In genomic region chr14:33646692-33647260, GRCh38 we compare ENCODE assay signal across 14 cellular contexts.
DNase-seq lines count a peak whose midpoint lies in the region; ATAC-seq, FAIRE-seq and TF ChIP-seq lines count a peak whose summit lies in the region.
"Had no signal": no experiment of that assay in that cellular context is flagged by ENCODE, and none has a peak within 500 bp of the region (broad histone marks: within the 10 kb centered on the region; RNA-seq: fewer than 3 reads in every experiment).

No MANE protein-coding gene starts in this region.

- no peak overlapping the region for H2BK12ac ChIP-seq in trophoblast cell (ENCODE audit: low read length)

- H3K4ac ChIP-seq in trophoblast cell (ENCODE audit: low read depth, low read length): no peak overlapping the region

- FAIRE-seq in HTR-8/SVneo (lab: Jason Lieb, UNC) (no peak), keratinocyte (lab: Jason Lieb, UNC) (peak; percentile 73)
- FAIRE-seq: GM12892 had no signal

- H3K9me3 ChIP-seq in AG04450 (ENCODE audit: control insufficient read depth, insufficient read depth, low read length) (no peaks in the 10 kb centered on the region), keratinocyte (ENCODE audit: control insufficient read depth, low read depth, low read length) (no peaks in the 10 kb centered on the region), trophoblast cell (ENCODE audit: insufficient read depth, low read depth, low read length) (no peaks in the 10 kb centered on the region)
- H3K9me3 ChIP-seq: ascending aorta, upper lobe of left lung had no signal

- no peak overlapping the region for H3K18ac ChIP-seq in trophoblast cell (ENCODE audit: low read length)

- DNase-seq in AG04450 (ENCODE audit: low read depth, low spot score) (peak; percentile 3), HTR-8/SVneo (ENCODE audit: insufficient read length, low spot score) (peak; percentile 12), astrocyte of the spinal cord (ENCODE audit: low read depth, low spot score) (peak; percentile 84), keratinocyte (ENCODE audit: low read depth, low spot score) (peak; percentile 23), NCI-H2081 (lab: John Stamatoyannopoulos, UW) (no peak), DMS114 treated with DMSO at 0.1 percent for 48 hours (lab: John Stamatoyannopoulos, UW; ENCODE audit: unreplicated experiment) (no peak), trophoblast cell (no peak)
- DNase-seq: activated CD4-positive, alpha-beta T cell treated with anti-CD3 and anti-CD28 coated beads for 1 hour; endodermal cell; upper lobe of left lung had no signal

- H3K27me3 ChIP-seq in AG04450 (ENCODE audit: control insufficient read depth, insufficient read depth, low read length) (no peaks in the 10 kb centered on the region), keratinocyte (ENCODE audit: control insufficient read depth, extremely low read depth, insufficient read depth, low read length) (no peaks in the 10 kb centered on the region), trophoblast cell (ENCODE audit: insufficient read depth, low read length) (no peaks in the 10 kb centered on the region)
- H3K27me3 ChIP-seq: ascending aorta, upper lobe of left lung had no signal

- no peak overlapping the region for H4K91ac ChIP-seq in trophoblast cell (ENCODE audit: low read depth, low read length)

- no peak overlapping the region for H4K12ac ChIP-seq in trophoblast cell (ENCODE audit: low read depth, low read length)

- peaks cover 22% of the 10 kb centered on the region for H3K4me1 ChIP-seq in keratinocyte (ENCODE audit: control insufficient read depth, extremely low read depth, insufficient read depth, low read length)
- H3K4me1 ChIP-seq in trophoblast cell (ENCODE audit: control insufficient read depth in 1 of 2, insufficient read depth in 2 of 2, low read length in 2 of 2): no peaks in the 10 kb centered on the region
- H3K4me1 ChIP-seq: ascending aorta, upper lobe of left lung had no signal

- H3K4me2 ChIP-seq in keratinocyte (ENCODE audit: control insufficient read depth, extremely low read depth, insufficient read depth, low read depth, low read length) (peak overlapping the region; percentile 11), trophoblast cell (ENCODE audit: low read length) (no peak overlapping the region)
- H3K4me2 ChIP-seq: GM23338 had no signal

- in situ Hi-C loops in astrocyte of the spinal cord (cut with HindIII; ENCODE audit: low sequenced_read_pairs): no loop called here

- dilution Hi-C loops in keratinocyte (cut with MboI; ENCODE audit: extremely low pct_ligation_motif_present, low sequenced_read_pairs): no loop called here

- H3K4me3 ChIP-seq in AG04450 (ENCODE audit: low read depth, low read length) (no peak overlapping the region), astrocyte of the spinal cord (ENCODE audit: low read depth, low read length) (no peak overlapping the region), keratinocyte (ENCODE audit: control insufficient read depth in 2 of 3, extremely low read depth in 1 of 3, insufficient read depth in 2 of 3, low read depth in 1 of 3, low read length in 3 of 3) (no peak overlapping the region), trophoblast cell (ENCODE audit: low read depth, low read length) (no peak overlapping the region)
- H3K4me3 ChIP-seq: ascending aorta, GM23338, upper lobe of left lung had no signal

- H3K14ac ChIP-seq in trophoblast cell (ENCODE audit: low read length): no peak overlapping the region

- CTCF ChIA-PET in AG04450 (lab: Charles Lee): no interaction called here

- H2BK120ac ChIP-seq in trophoblast cell (ENCODE audit: insufficient read depth, low read length, poor library complexity): no peak overlapping the region

- POLR2A ChIA-PET in AG04450 (lab: Yijun Ruan, JAX): no interaction called here

- H3K9ac ChIP-seq in keratinocyte (ENCODE audit: control insufficient read depth, extremely low read depth, insufficient read depth, low read length) (peak overlapping the region; percentile 4), trophoblast cell (ENCODE audit: low read length) (no peak overlapping the region)

- no peak overlapping the region for H4K8ac ChIP-seq in trophoblast cell (ENCODE audit: low read depth, low read length)

- H3K9me1 ChIP-seq in keratinocyte (ENCODE audit: control insufficient read depth, extremely low read depth, insufficient read depth, low read length): no peaks in the 10 kb centered on the region

- ATAC-seq in HG03342 (IDR thresholded peaks at IDR 0.05; ENCODE audit: unreplicated experiment): no peak
- ATAC-seq: GM23338 had no signal

- WGBS in trophoblast cell (ENCODE audit: extremely low coverage, insufficient coverage, insufficient read length): no CpG with 5 or more reads among the region's 2 CpGs

- no peak overlapping the region for H2AFZ ChIP-seq in keratinocyte (ENCODE audit: control insufficient read depth, low read length)
- H2AFZ ChIP-seq in trophoblast cell (ENCODE audit: insufficient read depth, low read length, poor library complexity): no peak overlapping the region
- H2AFZ ChIP-seq: GM23338 had no signal

- no peaks in the 10 kb centered on the region for H4K20me1 ChIP-seq in keratinocyte (ENCODE audit: control insufficient read depth, extremely low read depth, insufficient read depth, low read length)

- no peak overlapping the region for H2AK5ac ChIP-seq in trophoblast cell (ENCODE audit: low read length)

- H3K79me2 ChIP-seq in keratinocyte (ENCODE audit: control insufficient read depth, insufficient read depth, low read length) (no peaks in the 10 kb centered on the region), trophoblast cell (ENCODE audit: control insufficient read depth, insufficient read depth, low read length, poor library complexity) (no peaks in the 10 kb centered on the region)

- TF ChIP-seq CTCF in AG04450 (IDR thresholded peaks at IDR 0.05; ENCODE audit: low read depth, low read length) (no peak), astrocyte of the spinal cord (IDR thresholded peaks at IDR 0.05; ENCODE audit: low read depth, low read length) (no peak), keratinocyte (optimal IDR thresholded peaks at IDR 0.05 in 1 of 3, IDR thresholded peaks at IDR 0.05 in 1 of 3, conservative IDR thresholded peaks at IDR 0.05 in 1 of 3; ENCODE audit: extremely low read depth in 1 of 3, insufficient read depth in 2 of 3, low read length in 3 of 3) (no peak)

- no peaks in the 10 kb centered on the region for H3K36me3 ChIP-seq in keratinocyte (ENCODE audit: control insufficient read depth in 2 of 2, extremely low read depth in 1 of 2, insufficient read depth in 2 of 2, low read length in 2 of 2)
- no peaks in the 10 kb centered on the region for H3K36me3 ChIP-seq in trophoblast cell (ENCODE audit: control insufficient read depth in 1 of 2, insufficient read depth in 2 of 2, low read length in 2 of 2)
- H3K36me3 ChIP-seq: ascending aorta, upper lobe of left lung had no signal

- H3K27ac ChIP-seq in AG04450 (ENCODE audit: low read depth, low read length) (no peak overlapping the region), keratinocyte (ENCODE audit: control insufficient read depth, insufficient read depth, low read length) (peak overlapping the region; percentile 65), trophoblast cell (ENCODE audit: low read depth, low read length) (no peak overlapping the region)
- H3K27ac ChIP-seq: ascending aorta, upper lobe of left lung had no signal

- no peaks in the 10 kb centered on the region for H3K79me1 ChIP-seq in trophoblast cell (ENCODE audit: low read length)

- H3K23ac ChIP-seq in trophoblast cell (ENCODE audit: low read length): no peak overlapping the region

- H2BK5ac ChIP-seq in trophoblast cell (ENCODE audit: low read depth, low read length, poor library complexity): no peak overlapping the region

Comparison
In these comparisons a context has a peak if more than half of its experiments do, and no peak if none do; other contexts are left out.
1. DNase-seq: peak in AG04450 (single experiment), HTR-8/SVneo (single experiment), astrocyte of the spinal cord (single experiment) and keratinocyte (single experiment); none in NCI-H2081 (0 of 2), DMS114 treated with DMSO at 0.1 percent for 48 hours (single experiment) and trophoblast cell (0 of 2).